ENCODE assay signal across 19 cellular contexts in genomic region chr5:132297211-132297940, GRCh38. TPM values are rescaled to one million over a fixed set of nuclear protein-coding genes. Genes with fewer than 3 reads are reported as not detected.
A peak's percentile ranks its signal among the peaks of the same experiment; 100 is the strongest.
DNase-seq lines count a peak whose midpoint lies in the region; ATAC-seq, FAIRE-seq and TF ChIP-seq lines count a peak whose summit lies in the region.
"Had no signal": no experiment of that assay in that cellular context is flagged by ENCODE, and none has a peak within 500 bp of the region (broad histone marks: within the 10 kb centered on the region; RNA-seq: fewer than 3 reads in every experiment).

No MANE protein-coding gene starts in this region.

- CTCF ChIA-PET in activated CD8-positive, alpha-beta memory T cell treated with anti-CD3 and anti-CD28 coated beads, Interleukin-2, amount 10 ng/mL, durations not matched to agents 7 days and 5 days (lab: Charles Lee) = no interaction called here
- CTCF ChIA-PET in K562 (lab: Yijun Ruan, JAX; ENCODE audit: low intra/inter-chr PET ratio) = no interaction called here

- no peak overlapping the region for H3K27ac Mint-ChIP-seq in activated CD8-positive, alpha-beta memory T cell treated with anti-CD3 and anti-CD28 coated beads, Interleukin-2, amount 10 ng/mL, durations not matched to agents 7 days and 5 days

- no peaks in the 10 kb centered on the region for H3K27me3 ChIP-seq in K562 (ENCODE audit: control insufficient read depth in 2 of 2, insufficient read depth in 2 of 2, low read length in 2 of 2)
- no peaks in the 10 kb centered on the region for H3K27me3 ChIP-seq in neutrophil
- no peaks in the 10 kb centered on the region for H3K27me3 ChIP-seq in osteoblast (ENCODE audit: insufficient read depth, low read length)
- H3K27me3 ChIP-seq: SJSA1 had no signal

- no peak for FAIRE-seq in K562 (lab: Jason Lieb, UNC)
- FAIRE-seq: HepG2, RCC 7860 had no signal

- DNase-seq in activated CD8-positive, alpha-beta memory T cell treated with anti-CD3 and anti-CD28 coated beads, Interleukin-2, amount 50 U/mL, for 48 hours = peak; percentile 38
- no peak for DNase-seq in activated CD8-positive, alpha-beta memory T cell treated with anti-CD3 and anti-CD28 coated beads, Interleukin-2, amount 10 ng/mL, durations not matched to agents 7 days and 5 days
- DNase-seq in K562 (ENCODE audit: extremely low read depth in 1 of 4, low spot score in 3 of 4) = no peak
- no peak for DNase-seq in osteoblast (ENCODE audit: insufficient read length, low spot score, missing footprints)
- DNase-seq: 8988T; CD8-positive, alpha-beta memory T cell; H7; KG1; NCI-H1694; NCI-H2081 treated with DMSO at 0.1 percent for 48 hours; NCI-H446; NCI-H526 had no signal

- H4K20me1 ChIP-seq in K562 (replicated peaks; ENCODE audit: control insufficient read depth, insufficient read depth, low read length) = 0 out of 2 replicates have a peak, but pooled peaks cover 3% of the 10 kb centered on the region
- peaks cover 12% of the 10 kb centered on the region for H4K20me1 ChIP-seq in osteoblast (ENCODE audit: insufficient read depth, low read length)

- peak overlapping the region in 1 of 2 experiments; percentile 63; a peak in 2 of 4 replicates for H3K9ac ChIP-seq in K562 (ENCODE audit: insufficient read depth in 1 of 2, low read depth in 2 of 2, low read length in 2 of 2)

- no peak for TF ChIP-seq POLR2A in K562 (conservative IDR thresholded peaks at IDR 0.05)

- no peak overlapping the region for H3K4me3 Mint-ChIP-seq in activated CD8-positive, alpha-beta memory T cell treated with anti-CD3 and anti-CD28 coated beads, Interleukin-2, amount 10 ng/mL, durations not matched to agents 7 days and 5 days

- no peak for TF ChIP-seq EP300 in K562 (IDR thresholded peaks at IDR 0.05; ENCODE audit: low read length)

- no peaks in the 10 kb centered on the region for H3K9me3 Mint-ChIP-seq in activated CD8-positive, alpha-beta memory T cell treated with anti-CD3 and anti-CD28 coated beads, Interleukin-2, amount 10 ng/mL, durations not matched to agents 7 days and 5 days (ENCODE audit: low read depth)
- H3K9me3 Mint-ChIP-seq: CD8-positive, alpha-beta memory T cell had no signal

- in situ Hi-C loops in K562 (cut with MboI) = no loop called here

- H3K79me2 ChIP-seq in K562 (ENCODE audit: control insufficient read depth, insufficient read depth, low read length) (peaks cover 88% of the 10 kb centered on the region), osteoblast (ENCODE audit: insufficient read depth, low read length) (peaks cover 61% of the 10 kb centered on the region)

- intact Hi-C loops in K562 (cut with micrococcal nuclease) = no loop called here

- H3K36me3 ChIP-seq in K562 (ENCODE audit: control insufficient read depth, insufficient read depth, low read length) (peaks cover 13% of the 10 kb centered on the region; the same call in 2 of the 3 replicates), neutrophil (peaks cover 9% of the 10 kb centered on the region), osteoblast (ENCODE audit: insufficient read depth, low read length) (no peaks in the 10 kb centered on the region)

- WGBS in K562 (ENCODE audit: insufficient coverage, low coverage, missing lambda C conversion rate) = 94% methylated on average over 4 of the region's 4 CpGs

- peaks cover 21% of the 10 kb centered on the region for H3K4me1 Mint-ChIP-seq in activated CD8-positive, alpha-beta memory T cell treated with anti-CD3 and anti-CD28 coated beads, Interleukin-2, amount 10 ng/mL, durations not matched to agents 7 days and 5 days

- H2AFZ ChIP-seq in K562 (ENCODE audit: low read depth, low read length) (no peak overlapping the region), osteoblast (ENCODE audit: low read length) (no peak overlapping the region)

- no peak for ATAC-seq in activated CD8-positive, alpha-beta memory T cell treated with anti-CD3 and anti-CD28 coated beads, Interleukin-2, amount 10 ng/mL, durations not matched to agents 7 days and 5 days
- no peak for ATAC-seq in K562
- ATAC-seq in GM21717 (IDR thresholded peaks at IDR 0.05; ENCODE audit: unreplicated experiment) = no peak
- no peak for ATAC-seq in GM21576 (IDR thresholded peaks at IDR 0.05; ENCODE audit: unreplicated experiment)
- ATAC-seq: HepG2, Right ventricle myocardium inferior had no signal

- H3K36me3 Mint-ChIP-seq in activated CD8-positive, alpha-beta memory T cell treated with anti-CD3 and anti-CD28 coated beads, Interleukin-2, amount 10 ng/mL, durations not matched to agents 7 days and 5 days = no peaks in the 10 kb centered on the region

- H3K4me3 ChIP-seq in K562 (no peak overlapping the region), neutrophil (ENCODE audit: low read depth in 1 of 2, low read length in 1 of 2) (peak overlapping the region; percentile 83 to 84), osteoblast (ENCODE audit: insufficient read depth, low read length) (no peak overlapping the region)
- H3K4me3 ChIP-seq: SJSA1 had no signal

- H3K9me3 ChIP-seq in K562 (replicated peaks; ENCODE audit: control insufficient read depth, insufficient read depth, low read depth, low read length) = no peaks in the 10 kb centered on the region
- H3K9me3 ChIP-seq in neutrophil = no peaks in the 10 kb centered on the region
- H3K9me3 ChIP-seq in osteoblast (ENCODE audit: low read depth, low read length) = no peaks in the 10 kb centered on the region
- H3K9me3 ChIP-seq: SJSA1 had no signal

- BruUV-seq in K562 (replicated peaks; lab: Mats Ljungman, UMichigan) = no TSS peak

- H3K4me1 ChIP-seq in K562 (replicated peaks in 1 of 2; ENCODE audit: control insufficient read depth in 2 of 2, insufficient read depth in 2 of 2, low read length in 2 of 2) = peaks cover 60 to 71% of the 10 kb centered on the region in 2 experiments
- H3K4me1 ChIP-seq in neutrophil (ENCODE audit: control insufficient read depth in 1 of 2, insufficient read depth in 1 of 2, low read depth in 1 of 2, low read length in 1 of 2) = peaks cover 73 to 80% of the 10 kb centered on the region in 2 experiments
- H3K4me1 ChIP-seq in osteoblast (ENCODE audit: insufficient read depth, low read length) = peaks cover 28% of the 10 kb centered on the region

- no peak for TF ChIP-seq RAD21 in K562 (CRISPR knock-in tag; conservative IDR thresholded peaks at IDR 0.05 in 1 of 2, IDR thresholded peaks at IDR 0.05 in 1 of 2)

- TF ChIP-seq CTCF in K562 (IDR thresholded peaks at IDR 0.05 in 2 of 3, conservative IDR thresholded peaks at IDR 0.05 in 1 of 3; ENCODE audit: insufficient read depth in 2 of 3, low read depth in 1 of 3, low read length in 3 of 3) (no peak), neutrophil (IDR thresholded peaks at IDR 0.05) (no peak), osteoblast (IDR thresholded peaks at IDR 0.05; ENCODE audit: extremely low read depth, low read depth, low read length) (no peak)

- no peaks in the 10 kb centered on the region for H3K27me3 Mint-ChIP-seq in activated CD8-positive, alpha-beta memory T cell treated with anti-CD3 and anti-CD28 coated beads, Interleukin-2, amount 10 ng/mL, durations not matched to agents 7 days and 5 days

- peaks cover 4% of the 10 kb centered on the region for H3K9me1 ChIP-seq in K562 (ENCODE audit: control insufficient read depth, insufficient read depth, low read length)

- POLR2A ChIA-PET in K562 (lab: Yijun Ruan, JAX) = interaction anchor here (0.6 to 2.6 kb wide), 7 partner anchors 9 to 224 kb away, joined by 3 to 10 read pairs (median 3); no protein-coding TSS in a partner anchor

- H3K27ac ChIP-seq in K562 (ENCODE audit: extremely low read depth, low read depth, low read length) (no peak overlapping the region; the same call in 2 of the 3 replicates), neutrophil (peak overlapping the region; percentile 99), osteoblast (ENCODE audit: low read depth, low read length) (no peak overlapping the region)
- H3K27ac ChIP-seq: SJSA1 had no signal

- H3K4me2 ChIP-seq in K562 (ENCODE audit: insufficient read depth, low read length) (peak overlapping the region; percentile 79), osteoblast (ENCODE audit: insufficient read depth, low read length) (no peak overlapping the region)

RNA-seq across cellular contexts. Expression of gene SLC22A4, which starts 3.2 kb away (rescaled TPM):
- under 1 TPM; 0.32 to 0.75 TPM for total RNA-seq in activated CD8-positive, alpha-beta memory T cell treated with anti-CD3 and anti-CD28 coated beads, Interleukin-2, amount 10 ng/mL, durations not matched to agents 7 days and 5 days
- 10.8 and 13.1 TPM in 2 replicates for total RNA-seq in K562 (2011; cell fraction: chromatin; rRNA removed; ENCODE audit: low replicate concordance)
- total RNA-seq in K562 (2011; cell fraction: nucleolus; rRNA removed) = 15.8 and 21.3 TPM in 2 replicates
- 10.2 and 12.6 TPM in 2 replicates for total RNA-seq in K562 (2011; cell fraction: nucleoplasm; rRNA removed)
- total RNA-seq in K562 (2014; rRNA removed) = 6.5 and 7.9 TPM in 2 replicates
- total RNA-seq in K562 (2014; rRNA removed; fragmentation: Illumina TruSeq; extraction: Trizol) = 5.7 and 6.2 TPM in 2 replicates
- 4.5 and 4.8 TPM in 2 replicates for total RNA-seq in K562 (2015; rRNA removed; fragmentation: Illumina TruSeq; extraction: Trizol)
- 7.6 and 9.6 TPM in 2 replicates for total RNA-seq in K562 (2021)
- 5.2 and 9.5 TPM in 2 replicates for polyA plus RNA-seq in K562 (2011; rRNA removed)
- polyA plus RNA-seq in K562 (2011; cell fraction: cytosol; rRNA removed) = 3.8 and 8.4 TPM in 2 replicates
- polyA plus RNA-seq in K562 (2011; cell fraction: nucleus; rRNA removed) = 9.1 and 22.6 TPM in 2 replicates
- polyA plus RNA-seq in K562 (2012) = 1.1 and 2.8 TPM in 2 replicates
- 5.8 and 6.1 TPM in 2 replicates for polyA plus RNA-seq in K562 (2014; fragmentation: Illumina TruSeq; extraction: Trizol)
- 1 to 10 TPM; 2.7 to 2.9 TPM for polyA plus RNA-seq in K562 (2014; fragmentation: Nextera tagmentation; extraction: Ambion mirVana)
- 6.0 and 7.0 TPM in 2 replicates for polyA plus RNA-seq in K562 (2014; rRNA removed)
- 4.2 and 9.2 TPM in 2 replicates for polyA minus RNA-seq in K562 (2011; rRNA and poly(A)+ RNA removed)
- polyA minus RNA-seq in K562 (2011; cell fraction: cytosol; rRNA and poly(A)+ RNA removed) = 4.4 and 7.5 TPM in 2 replicates
- polyA minus RNA-seq in K562 (2011; cell fraction: nucleus; rRNA and poly(A)+ RNA removed) = 7.0 and 13.3 TPM in 2 replicates
- 2.9 and 3.8 TPM in 2 replicates for total RNA-seq in osteoblast

RNA-seq across cellular contexts. Expression of gene PDLIM4, which starts 39.9 kb away (rescaled TPM):
- total RNA-seq in activated CD8-positive, alpha-beta memory T cell treated with anti-CD3 and anti-CD28 coated beads, Interleukin-2, amount 10 ng/mL, durations not matched to agents 7 days and 5 days = 1 to 10 TPM in 1 of 2 experiments, not detected in 1; 2.3 TPM
- 15.3 and 55.6 TPM in 2 replicates for total RNA-seq in K562 (2011; cell fraction: chromatin; rRNA removed; ENCODE audit: low replicate concordance)
- total RNA-seq in K562 (2011; cell fraction: nucleolus; rRNA removed) = 40.3 and 43.7 TPM in 2 replicates
- 22.2 and 23.8 TPM in 2 replicates for total RNA-seq in K562 (2011; cell fraction: nucleoplasm; rRNA removed)
- 13.1 and 22.8 TPM in 2 replicates for total RNA-seq in K562 (2014; rRNA removed)
- 3.5 and 4.5 TPM in 2 replicates for total RNA-seq in K562 (2014; rRNA removed; fragmentation: Illumina TruSeq; extraction: Trizol)
- 12.1 and 12.3 TPM in 2 replicates for total RNA-seq in K562 (2015; rRNA removed; fragmentation: Illumina TruSeq; extraction: Trizol)
- total RNA-seq in K562 (2021) = 31.5 and 32.8 TPM in 2 replicates
- 13.6 and 17.2 TPM in 2 replicates for polyA plus RNA-seq in K562 (2011; rRNA removed)
- 29.6 and 178 TPM in 2 replicates for polyA plus RNA-seq in K562 (2011; cell fraction: cytosol; rRNA removed)
- polyA plus RNA-seq in K562 (2011; cell fraction: nucleus; rRNA removed) = 34.4 and 101 TPM in 2 replicates
- polyA plus RNA-seq in K562 (2012) = 25.0 and 31.0 TPM in 2 replicates
- 28.9 and 44.6 TPM in 2 replicates for polyA plus RNA-seq in K562 (2014; fragmentation: Illumina TruSeq; extraction: Trizol)
- under 1 TPM; 0.28 to 0.73 TPM for polyA plus RNA-seq in K562 (2014; fragmentation: Nextera tagmentation; extraction: Ambion mirVana)
- 14.0 and 21.3 TPM in 2 replicates for polyA plus RNA-seq in K562 (2014; rRNA removed)
- 3.7 and 7.8 TPM in 2 replicates for polyA minus RNA-seq in K562 (2011; rRNA and poly(A)+ RNA removed)
- polyA minus RNA-seq in K562 (2011; cell fraction: cytosol; rRNA and poly(A)+ RNA removed) = 29.4 and 30.8 TPM in 2 replicates
- 19.0 and 26.5 TPM in 2 replicates for polyA minus RNA-seq in K562 (2011; cell fraction: nucleus; rRNA and poly(A)+ RNA removed)
- 47.7 and 67.7 TPM in 2 replicates for total RNA-seq in osteoblast
- polyA plus RNA-seq: CD8-positive, alpha-beta memory T cell had no signal

Comparison
In these comparisons a context has a peak if more than half of its experiments do, and no peak if none do; other contexts are left out.
1. H3K4me3 ChIP-seq: peak in neutrophil (2 of 2); none in K562 (single experiment) and osteoblast (single experiment).